Comparison of ENCODE assay signal across 1 cellular context in genomic region chr1:15799004-15799867, GRCh38.
TF ChIP-seq lines count a peak whose summit lies in the region.

No MANE protein-coding gene starts in this region.

TF ChIP-seq in HepG2, 621 proteins besides CTCF, POLR2A, EP300 and RAD21 (continues in another document):
- TF ChIP-seq ERF (CRISPR knock-in tag; IDR thresholded peaks at IDR 0.05), result no peak
- no peak for TF ChIP-seq ZNF75D (CRISPR knock-in tag; IDR thresholded peaks at IDR 0.05; ENCODE audit: borderline replicate concordance)
- no peak for TF ChIP-seq ZNF264 (CRISPR knock-in tag; IDR thresholded peaks at IDR 0.05)
- 0 out of 2 replicates have a peak, but pooled peaks have one; percentile 44 for TF ChIP-seq CHD4 (IDR thresholded peaks at IDR 0.05; ENCODE audit: borderline replicate concordance, low read length)
- TF ChIP-seq DDIT3 (CRISPR knock-in tag; IDR thresholded peaks at IDR 0.05), result no peak
- no peak for TF ChIP-seq FOXM1 (CRISPR knock-in tag; IDR thresholded peaks at IDR 0.05)
- TF ChIP-seq KLF11 (CRISPR knock-in tag; IDR thresholded peaks at IDR 0.05), result no peak
- 0 out of 2 replicates have a peak, but pooled peaks have one; percentile 6 for TF ChIP-seq ADNP (CRISPR knock-in tag; IDR thresholded peaks at IDR 0.05)
- TF ChIP-seq PHF8 (CRISPR knock-in tag; IDR thresholded peaks at IDR 0.05), result 0 out of 2 replicates have a peak, but pooled peaks have one; percentile 0
- no peak for TF ChIP-seq ELF1 (CRISPR knock-in tag; IDR thresholded peaks at IDR 0.05)
- TF ChIP-seq RARA (CRISPR knock-in tag; IDR thresholded peaks at IDR 0.05), result peak; percentile 61
- TF ChIP-seq ESRRA (CRISPR knock-in tag; IDR thresholded peaks at IDR 0.05; ENCODE audit: low read depth), result no peak
- TF ChIP-seq ZFY (CRISPR knock-in tag; IDR thresholded peaks at IDR 0.05), result peak; percentile 28
- TF ChIP-seq ZNF136 (CRISPR knock-in tag; IDR thresholded peaks at IDR 0.05; ENCODE audit: low read depth), result 0 out of 2 replicates have a peak, but pooled peaks have one; percentile 42
- no peak for TF ChIP-seq ZNF142 (CRISPR knock-in tag; IDR thresholded peaks at IDR 0.05)
- no peak for TF ChIP-seq WIZ (CRISPR knock-in tag; IDR thresholded peaks at IDR 0.05)
- peak; percentile 52; the same call in 1 of the 2 replicates for TF ChIP-seq CEBPB (IDR thresholded peaks at IDR 0.05; ENCODE audit: borderline replicate concordance, low read depth, low read length)
- TF ChIP-seq ZNF276 (CRISPR knock-in tag; IDR thresholded peaks at IDR 0.05; ENCODE audit: low read depth), result no peak
- TF ChIP-seq ZBTB33 (CRISPR knock-in tag; IDR thresholded peaks at IDR 0.05), result no peak
- no peak for TF ChIP-seq SNAPC5 (CRISPR knock-in tag; IDR thresholded peaks at IDR 0.05; ENCODE audit: borderline replicate concordance)
- 0 out of 2 replicates have a peak, but pooled peaks have one; percentile 78 for TF ChIP-seq FOXO4 (CRISPR knock-in tag; conservative IDR thresholded peaks at IDR 0.05)
- TF ChIP-seq ZSCAN5A (CRISPR knock-in tag; IDR thresholded peaks at IDR 0.05; ENCODE audit: borderline replicate concordance), result no peak
- TF ChIP-seq RXRA (CRISPR knock-in tag; IDR thresholded peaks at IDR 0.05), result peak; percentile 34; the same call in 1 of the 2 replicates
- TF ChIP-seq ATF7 (IDR thresholded peaks at IDR 0.05), result no peak
- TF ChIP-seq ATF7 (CRISPR knock-in tag; IDR thresholded peaks at IDR 0.05), result 0 out of 2 replicates have a peak, but pooled peaks have one; percentile 26
- TF ChIP-seq NFE2L2 (IDR thresholded peaks at IDR 0.05; ENCODE audit: low read length), result no peak
- TF ChIP-seq KDM5B (CRISPR knock-in tag; IDR thresholded peaks at IDR 0.05; ENCODE audit: borderline replicate concordance), result no peak
- TF ChIP-seq DMTF1 (CRISPR knock-in tag; IDR thresholded peaks at IDR 0.05), result no peak
- 0 out of 4 replicates have a peak, but pooled peaks of 1 of the 2 experiments have one; percentile 15 for TF ChIP-seq HMGXB4 (CRISPR knock-in tag; IDR thresholded peaks at IDR 0.05; ENCODE audit: borderline replicate concordance in 1 of 2, low read depth in 1 of 2)
- no peak for TF ChIP-seq MTA1 (CRISPR knock-in tag; IDR thresholded peaks at IDR 0.05; ENCODE audit: borderline replicate concordance)
- TF ChIP-seq IRF1 (CRISPR knock-in tag; IDR thresholded peaks at IDR 0.05; ENCODE audit: low read depth), result no peak
- peak; percentile 87 for TF ChIP-seq FOSL2 (CRISPR knock-in tag; IDR thresholded peaks at IDR 0.05)
- no peak for TF ChIP-seq ZNF225 (CRISPR knock-in tag; IDR thresholded peaks at IDR 0.05)
- TF ChIP-seq SKI (IDR thresholded peaks at IDR 0.05; ENCODE audit: partially characterized antibody), result peak; percentile 15
- no peak for TF ChIP-seq ZNF34 (CRISPR knock-in tag; IDR thresholded peaks at IDR 0.05; ENCODE audit: borderline replicate concordance)
- no peak for TF ChIP-seq MIER2 (CRISPR knock-in tag; IDR thresholded peaks at IDR 0.05)
- TF ChIP-seq CSRNP1 (CRISPR knock-in tag; IDR thresholded peaks at IDR 0.05), result no peak
- no peak for TF ChIP-seq PREB (CRISPR knock-in tag; IDR thresholded peaks at IDR 0.05)
